8 cellular contexts compared by ENCODE assay signal in the genomic region with DNA sequence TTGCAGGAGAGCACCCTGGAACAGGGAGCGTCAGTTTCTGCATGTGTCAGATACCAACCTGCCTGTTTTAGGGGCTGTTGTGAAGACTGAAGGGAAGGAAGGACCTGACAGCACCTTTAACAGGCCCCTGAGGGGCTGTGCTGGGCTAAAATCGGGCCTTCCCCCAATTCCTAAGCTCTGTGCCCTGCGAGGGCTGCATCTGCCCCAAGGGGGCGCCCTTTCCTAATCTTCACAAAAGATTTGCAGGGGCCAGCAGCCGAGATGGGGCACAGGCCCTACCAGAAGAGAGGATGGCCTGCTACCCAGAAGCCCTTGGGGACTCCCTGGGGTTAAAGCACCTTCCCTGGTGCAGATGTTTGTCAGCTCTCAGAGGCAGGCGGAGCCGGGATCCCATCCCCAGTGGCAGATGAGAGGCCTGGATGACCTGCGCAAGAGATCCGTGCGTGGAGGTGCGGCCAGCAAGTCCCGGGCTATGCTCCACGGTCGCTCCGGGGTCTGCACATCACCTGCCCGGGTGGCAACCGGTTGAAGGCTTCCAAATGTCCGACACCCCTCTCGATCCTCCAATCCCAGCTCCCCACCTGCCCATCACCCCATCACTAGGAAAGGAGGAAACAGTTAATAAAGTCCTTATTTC. TPM values are rescaled to one million over a fixed set of nuclear protein-coding genes. Genes with fewer than 3 reads are reported as not detected.
DNase-seq lines count a peak whose midpoint lies in the region; ATAC-seq and TF ChIP-seq lines count a peak whose summit lies in the region.

No MANE protein-coding gene starts in this region.

- POLR2A ChIA-PET in activated CD8-positive, alpha-beta T cell treated with anti-CD3 and anti-CD28 coated beads for 36 hours (lab: Charles Lee), result interaction anchor here (0.6 to 1.0 kb wide), 2 partner anchors 8 to 10 kb away, joined by 3 read pairs; no protein-coding TSS in a partner anchor

- no peak overlapping the region for H3K4me3 Mint-ChIP-seq in activated CD8-positive, alpha-beta T cell treated with anti-CD3 and anti-CD28 coated beads for 36 hours

- TF ChIP-seq CTCF in GM06990 (IDR thresholded peaks at IDR 0.05; ENCODE audit: insufficient read depth, low read length, poor library complexity, severe bottlenecking) (peak; percentile 88), fibroblast of the aortic adventitia (IDR thresholded peaks at IDR 0.05; ENCODE audit: insufficient read depth, low read length) (peak; percentile 78)
- TF ChIP-seq CTCF in activated CD8-positive, alpha-beta T cell treated with anti-CD3 and anti-CD28 coated beads for 36 hours (IDR thresholded peaks at IDR 0.05), result peak; percentile 85

- peaks cover 33% of the 10 kb centered on the region for H3K27me3 Mint-ChIP-seq in activated CD8-positive, alpha-beta T cell treated with anti-CD3 and anti-CD28 coated beads for 36 hours

- ATAC-seq in activated CD8-positive, alpha-beta T cell treated with anti-CD3 and anti-CD28 coated beads for 36 hours, result peak; percentile 92
- no peak for ATAC-seq in GM18868 (IDR thresholded peaks at IDR 0.05; ENCODE audit: unreplicated experiment)

- H3K27ac Mint-ChIP-seq in activated CD8-positive, alpha-beta T cell treated with anti-CD3 and anti-CD28 coated beads for 36 hours, result no peak overlapping the region

- intact Hi-C loops in activated CD8-positive, alpha-beta T cell treated with anti-CD3 and anti-CD28 coated beads for 36 hours (cut with micrococcal nuclease), result no loop called here

- no peaks in the 10 kb centered on the region for H3K36me3 Mint-ChIP-seq in activated CD8-positive, alpha-beta T cell treated with anti-CD3 and anti-CD28 coated beads for 36 hours (ENCODE audit: low read depth)

- H3K36me3 ChIP-seq in GM06990 (ENCODE audit: control insufficient read depth, insufficient read depth, low read length), result no peaks in the 10 kb centered on the region

- peak; percentile 20 for DNase-seq in A172 (ENCODE audit: low spot score)
- peak; percentile 36 for DNase-seq in GM06990 (ENCODE audit: extremely low read depth, insufficient read length)
- DNase-seq in NCI-H1930 (lab: John Stamatoyannopoulos, UW), result peak; percentile 4 to 41
- peak; percentile 81 for DNase-seq in activated CD8-positive, alpha-beta T cell treated with anti-CD3 and anti-CD28 coated beads for 36 hours
- peak; percentile 46 for DNase-seq in fibroblast of the aortic adventitia (ENCODE audit: low read depth)
- DNase-seq in retina, result peak; percentile 77
- no peak for DNase-seq in DMS79 (lab: John Stamatoyannopoulos, UW)

- no peaks in the 10 kb centered on the region for H3K27me3 ChIP-seq in GM06990 (replicated peaks; ENCODE audit: control insufficient read depth, insufficient read depth, low read length)

- no peak overlapping the region for H3K4me3 ChIP-seq in GM06990 (replicated peaks; ENCODE audit: low read depth, low read length)
- H3K4me3 ChIP-seq in fibroblast of the aortic adventitia (ENCODE audit: low read depth, low read length), result no peak overlapping the region

- no peaks in the 10 kb centered on the region for H3K9me3 Mint-ChIP-seq in activated CD8-positive, alpha-beta T cell treated with anti-CD3 and anti-CD28 coated beads for 36 hours

- no peaks in the 10 kb centered on the region for H3K4me1 Mint-ChIP-seq in activated CD8-positive, alpha-beta T cell treated with anti-CD3 and anti-CD28 coated beads for 36 hours (ENCODE audit: low read depth)

- CTCF ChIA-PET in activated CD8-positive, alpha-beta T cell treated with anti-CD3 and anti-CD28 coated beads for 36 hours (lab: Charles Lee), result interaction anchor here (0.6 to 5.4 kb wide), 17 partner anchors 9 to 104 kb away, joined by 3 to 41 read pairs (median 5); no protein-coding TSS in a partner anchor

RNA-seq across cellular contexts. Expression of a gene that starts 53.6 kb away (rescaled TPM):
- total RNA-seq in A172 (2014; rRNA removed; shearing (Covaris generic)), result not detected in 2 replicates
- not detected for total RNA-seq in activated CD8-positive, alpha-beta T cell treated with anti-CD3 and anti-CD28 coated beads for 36 hours
- total RNA-seq in fibroblast of the aortic adventitia (ENCODE audit: low replicate concordance), result not detected in 2 replicates
